2 cellular contexts compared by ENCODE assay signal in genomic region chr5:14123974-14124482, GRCh38.
TF ChIP-seq lines count a peak whose summit lies in the region.

No MANE protein-coding gene starts in this region.

TF ChIP-seq in HEK293, 187 proteins besides CTCF, POLR2A, EP300 and RAD21 (continued from another document and continues in another):
- TF ChIP-seq ZNF449 (tag by site-specific recombination; IDR thresholded peaks at IDR 0.05), result no peak
- TF ChIP-seq ZNF514 (tag by site-specific recombination; IDR thresholded peaks at IDR 0.05), result no peak
- no peak for TF ChIP-seq ZNF660 (tag by site-specific recombination; IDR thresholded peaks at IDR 0.05)
- no peak for TF ChIP-seq ZNF658 (tag by site-specific recombination; IDR thresholded peaks at IDR 0.05)
- TF ChIP-seq TCF7L2 (IDR thresholded peaks at IDR 0.05; ENCODE audit: borderline replicate concordance, low read depth, low read length), result no peak
- TF ChIP-seq PBX3 (CRISPR knock-in tag; IDR thresholded peaks at IDR 0.05), result no peak
- no peak for TF ChIP-seq ZNF292 (tag by site-specific recombination; IDR thresholded peaks at IDR 0.05; ENCODE audit: borderline replicate concordance, low read depth)
- TF ChIP-seq ELK4 (IDR thresholded peaks at IDR 0.05; ENCODE audit: borderline replicate concordance, low read depth, low read length), result no peak
- TF ChIP-seq ZNF23 (tag by site-specific recombination; IDR thresholded peaks at IDR 0.05; ENCODE audit: borderline replicate concordance), result no peak
- no peak for TF ChIP-seq RBAK (tag by site-specific recombination; IDR thresholded peaks at IDR 0.05)
- no peak for TF ChIP-seq ZNF280D (tag by site-specific recombination; IDR thresholded peaks at IDR 0.05)
- peak; percentile 72 for TF ChIP-seq PRDM10 (tag by site-specific recombination; IDR thresholded peaks at IDR 0.05)
- no peak for TF ChIP-seq KLF8 (tag by site-specific recombination; IDR thresholded peaks at IDR 0.05)
- TF ChIP-seq ZIC2 (tag by site-specific recombination; IDR thresholded peaks at IDR 0.05), result peak; percentile 62
- no peak for TF ChIP-seq ZNF777 (tag by site-specific recombination; IDR thresholded peaks at IDR 0.05; ENCODE audit: borderline replicate concordance)
- TF ChIP-seq KLF10 (tag by site-specific recombination; IDR thresholded peaks at IDR 0.05), result no peak
- TF ChIP-seq ZNF830 (tag by site-specific recombination; IDR thresholded peaks at IDR 0.05; ENCODE audit: low read depth), result no peak
- TF ChIP-seq GFI1B (tag by site-specific recombination; IDR thresholded peaks at IDR 0.05), result no peak
- TF ChIP-seq GLIS1 (tag by site-specific recombination; IDR thresholded peaks at IDR 0.05), result peak; percentile 87

TF ChIP-seq in H1, 55 proteins besides CTCF, POLR2A, EP300 and RAD21 (continued from another document):
- no peak for TF ChIP-seq JUND (IDR thresholded peaks at IDR 0.05; ENCODE audit: low read length)
- no peak for TF ChIP-seq TCF12 (IDR thresholded peaks at IDR 0.05; ENCODE audit: low read depth, low read length)
- TF ChIP-seq ZNF274 (IDR thresholded peaks at IDR 0.05; ENCODE audit: borderline replicate concordance, extremely low read depth, low read length), result no peak
- TF ChIP-seq CHD7 (IDR thresholded peaks at IDR 0.05; ENCODE audit: insufficient replicate concordance, low read length), result no peak
- TF ChIP-seq RFX5 (IDR thresholded peaks at IDR 0.05; ENCODE audit: borderline replicate concordance, low read depth, low read length), result no peak
- TF ChIP-seq CHD2 (IDR thresholded peaks at IDR 0.05; ENCODE audit: low read length), result no peak
- no peak for TF ChIP-seq POLR2AphosphoS5 (IDR thresholded peaks at IDR 0.05; ENCODE audit: low read depth, low read length)
